In the genomic region with DNA sequence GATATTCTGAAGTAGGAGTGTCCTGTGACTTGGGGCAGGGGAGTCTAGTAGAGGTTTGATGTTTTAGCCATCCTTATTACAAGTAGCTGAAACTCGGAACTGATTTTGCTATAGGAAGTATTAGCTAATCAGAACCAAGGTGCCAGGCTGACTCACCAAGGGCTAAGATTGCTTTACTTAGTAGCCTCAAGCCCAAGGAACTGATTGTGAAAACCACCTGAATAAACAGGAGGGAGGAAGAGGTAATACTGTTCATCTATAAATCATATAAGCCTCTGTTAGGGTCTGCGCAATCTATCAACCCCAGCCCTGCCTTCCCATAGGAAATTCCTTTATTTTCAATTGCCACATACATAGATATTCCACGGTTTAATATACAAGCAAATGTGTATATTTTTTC, we compare ENCODE assay signal across 8 cellular contexts. TPM values are rescaled to one million over a fixed set of nuclear protein-coding genes. Genes with fewer than 3 reads are reported as not detected.
DNase-seq lines count a peak whose midpoint lies in the region; ATAC-seq and TF ChIP-seq lines count a peak whose summit lies in the region.

No MANE protein-coding gene starts in this region.

- intact Hi-C loops in sciatic nerve (cut with DNase I) = no loop called here

- peak overlapping the region; percentile 56 for H3K27ac ChIP-seq in RWPE1

- ATAC-seq in GM18868 (IDR thresholded peaks at IDR 0.05; ENCODE audit: unreplicated experiment) (peak; percentile 36), sciatic nerve (peak; percentile 36), HG02759 (IDR thresholded peaks at IDR 0.05; ENCODE audit: unreplicated experiment) (no peak), GM19452 (IDR thresholded peaks at IDR 0.05; ENCODE audit: unreplicated experiment) (no peak)

- CTCF ChIA-PET in RWPE1 (lab: Yijun Ruan, JAX) = no interaction called here

- DNase-seq in RWPE1 (ENCODE audit: low spot score) (peak; percentile 84), epithelial cell of esophagus (ENCODE audit: low read depth) (peak; percentile 91), sciatic nerve (ENCODE audit: low spot score) (no peak)
- no peak for DNase-seq in stimulated activated CD4-positive, alpha-beta T cell treated with anti-CD3 and anti-CD28 coated beads, Interleukin-12 subunit alpha, Interleukin-12 subunit beta, amount 100 ng/mL, for 4 hours
- no peak for DNase-seq in activated CD4-positive, alpha-beta T cell treated with anti-CD3 and anti-CD28 coated beads, Interleukin-2, amount 50 U/mL, for 1 hour

- TF ChIP-seq CTCF in RWPE1 (conservative IDR thresholded peaks at IDR 0.05; ENCODE audit: low read depth) (no peak), epithelial cell of esophagus (IDR thresholded peaks at IDR 0.05; ENCODE audit: insufficient read depth, low read depth, low read length, missing control alignments) (no peak)

- POLR2A ChIA-PET in RWPE1 (lab: Yijun Ruan, JAX; ENCODE audit: low non-redundant PET) = no interaction called here

- H3K4me3 ChIP-seq in epithelial cell of esophagus (ENCODE audit: low read length) = no peak overlapping the region

RNA-seq across cellular contexts. Expression of gene GNAS, which starts 54.4 kb away (rescaled TPM):
- 617 TPM for total RNA-seq in sciatic nerve

RNA-seq across cellular contexts. Expression of gene GNAS-AS1, which starts 56.2 kb away (rescaled TPM):
- 1.5 TPM for total RNA-seq in sciatic nerve

Comparison
In these comparisons a context has a peak if more than half of its experiments do, and no peak if none do; other contexts are left out.
1. ATAC-seq: peak in GM18868 (single experiment) and sciatic nerve (single experiment); none in HG02759 (single experiment) and GM19452 (single experiment).
2. DNase-seq: peak in RWPE1 (single experiment) and epithelial cell of esophagus (single experiment); none in sciatic nerve (single experiment), stimulated activated CD4-positive, alpha-beta T cell treated with anti-CD3 and anti-CD28 coated beads, Interleukin-12 subunit alpha, Interleukin-12 subunit beta, amount 100 ng/mL, for 4 hours (single experiment) and activated CD4-positive, alpha-beta T cell treated with anti-CD3 and anti-CD28 coated beads, Interleukin-2, amount 50 U/mL, for 1 hour (single experiment).